In the genomic region with DNA sequence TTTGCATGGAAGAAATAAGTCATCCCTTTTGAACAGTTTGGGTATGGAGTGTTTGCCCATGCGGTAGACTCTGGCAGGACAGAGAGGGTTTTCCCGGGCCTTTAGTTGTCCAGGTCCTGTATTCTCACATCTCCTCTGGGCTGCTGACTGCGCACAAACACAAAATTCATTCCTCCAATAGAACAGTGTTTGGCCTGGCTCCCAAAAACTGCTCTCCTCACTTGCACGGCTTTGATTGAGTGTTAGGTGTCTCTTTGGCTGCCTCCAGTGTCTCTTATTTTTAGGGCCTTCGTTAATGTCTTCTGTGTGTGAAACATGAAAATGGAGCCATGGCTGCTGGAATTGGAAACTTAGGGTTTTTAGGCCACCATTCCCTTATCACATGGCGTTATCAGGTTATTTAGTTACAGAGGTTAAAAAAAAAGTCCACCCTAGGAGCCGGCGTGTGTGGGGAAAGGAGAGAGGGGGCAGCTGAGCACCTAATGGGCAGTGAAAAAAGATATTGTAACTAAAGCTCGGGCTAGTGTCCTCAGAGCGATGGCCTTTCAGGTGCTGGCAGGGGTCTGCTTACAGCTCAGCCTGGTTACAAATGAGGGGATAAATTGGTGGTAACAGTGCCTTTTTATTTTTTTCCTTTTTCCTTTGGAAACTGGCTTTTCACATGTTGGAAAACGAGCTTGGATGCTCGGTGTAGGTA, we compare ENCODE assay signal across 1 cellular context.
TF ChIP-seq lines count a peak whose summit lies in the region.

No MANE protein-coding gene starts in this region.

TF ChIP-seq in HepG2, 621 proteins besides CTCF, POLR2A, EP300 and RAD21:
- TF ChIP-seq, protein P1, sequence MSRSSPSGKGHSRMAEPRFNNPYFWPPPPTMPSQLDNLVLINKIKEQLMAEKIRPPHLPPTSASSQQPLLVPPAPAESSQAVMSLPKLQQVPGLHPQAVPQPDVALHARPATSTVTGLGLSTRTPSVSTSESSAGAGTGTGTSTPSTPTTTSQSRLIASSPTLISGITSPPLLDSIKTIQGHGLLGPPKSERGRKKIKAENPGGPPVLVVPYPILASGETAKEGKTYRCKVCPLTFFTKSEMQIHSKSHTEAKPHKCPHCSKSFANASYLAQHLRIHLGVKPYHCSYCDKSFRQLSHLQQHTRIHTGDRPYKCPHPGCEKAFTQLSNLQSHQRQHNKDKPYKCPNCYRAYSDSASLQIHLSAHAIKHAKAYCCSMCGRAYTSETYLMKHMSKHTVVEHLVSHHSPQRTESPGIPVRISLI (CRISPR knock-in tag; IDR thresholded peaks at IDR 0.05; ENCODE audit: borderline replicate concordance): peak; percentile 17; the same call in 1 of the 2 replicates
- no peak for TF ChIP-seq ZNF800 (CRISPR knock-in tag; IDR thresholded peaks at IDR 0.05)
TF ChIP-seq in HepG2: peak in this region for 1.
